ENCODE assay signal across 8 cellular contexts in genomic region chr4:183987529-183987946, GRCh38.
A peak's percentile ranks its signal among the peaks of the same experiment; 100 is the strongest.
DNase-seq lines count a peak whose midpoint lies in the region; ATAC-seq and TF ChIP-seq lines count a peak whose summit lies in the region.

No MANE protein-coding gene starts in this region.

- in situ Hi-C loops in gastrocnemius medialis (cut with MboI; ENCODE audit: low sequenced_read_pairs in 4 of 4): no loop called here

- intact Hi-C loops in gastrocnemius medialis (cut with DNase I; ENCODE audit: low total_unique reads): loop anchor here (2.0 to 10.0 kb wide), 4 partner anchors 83 to 403 kb away; partner anchors contain the start of genes RWDD4, STOX2 and TRAPPC11

- no peaks in the 10 kb centered on the region for H3K36me3 ChIP-seq in gastrocnemius medialis

- peaks cover 12 to 19% of the 10 kb centered on the region in 2 donors for H3K4me1 ChIP-seq in gastrocnemius medialis

- no peaks in the 10 kb centered on the region for H3K9me3 ChIP-seq in gastrocnemius medialis

- ATAC-seq in gastrocnemius medialis (peak; percentile 61 to 71), GM21737 (IDR thresholded peaks at IDR 0.05; ENCODE audit: unreplicated experiment) (no peak), HG02885 (IDR thresholded peaks at IDR 0.05; ENCODE audit: poor library complexity, unreplicated experiment) (no peak), HG02852 (IDR thresholded peaks at IDR 0.05; ENCODE audit: unreplicated experiment) (no peak)

- TF ChIP-seq POLR2A in gastrocnemius medialis (IDR thresholded peaks at IDR 0.05): no peak

- H3K4me3 ChIP-seq in gastrocnemius medialis: peak overlapping the region; percentile 53 to 64 (median 56)

- peak overlapping the region; percentile 82 for H3K27ac ChIP-seq in angular gyrus (ENCODE audit: low read depth, low read length)
- peak overlapping the region; percentile 84 to 90 (median 89) for H3K27ac ChIP-seq in gastrocnemius medialis

- H3K27me3 ChIP-seq in gastrocnemius medialis: no peaks in the 10 kb centered on the region

- DNase-seq in HT1080 (ENCODE audit: low read depth) (peak; percentile 41), hypothalamus (lab: John Stamatoyannopoulos, UW) (peak in 47 of 51 donors; percentile 19 to 90 (median 64)), gastrocnemius medialis (peak; percentile 58 to 78), OCI-M2 (lab: John Stamatoyannopoulos, UW; ENCODE audit: unreplicated experiment) (no peak)

- TF ChIP-seq CTCF in gastrocnemius medialis (IDR thresholded peaks at IDR 0.05 in 4 of 5, conservative IDR thresholded peaks at IDR 0.05 in 1 of 5): no peak

Comparison
In these comparisons a context has a peak if more than half of its experiments do, and no peak if none do; other contexts are left out.
1. ATAC-seq: peak in gastrocnemius medialis (2 of 2); none in GM21737 (single experiment), HG02885 (single experiment) and HG02852 (single experiment).